Comparison of ENCODE assay signal across 1 cellular context in genomic region chr1:101238681-101239094, GRCh38.
TF ChIP-seq lines count a peak whose summit lies in the region.

No MANE protein-coding gene starts in this region.

TF ChIP-seq in H1, 55 proteins besides CTCF, POLR2A, EP300 and RAD21 (continued from another document):
- TF ChIP-seq POU5F1 (IDR thresholded peaks at IDR 0.05; ENCODE audit: low read depth, low read length) (no peak), BCL11A (IDR thresholded peaks at IDR 0.05; ENCODE audit: low read depth in 2 of 2, low read length in 2 of 2) (no peak), ASH2L (IDR thresholded peaks at IDR 0.05; ENCODE audit: low read length) (no peak), RXRA (IDR thresholded peaks at IDR 0.05; ENCODE audit: insufficient read depth, low read depth, low read length) (peak; percentile 67; the same call in 1 of the 2 replicates), CHD7 (IDR thresholded peaks at IDR 0.05; ENCODE audit: insufficient replicate concordance, low read length) (no peak), RFX5 (IDR thresholded peaks at IDR 0.05; ENCODE audit: borderline replicate concordance, low read depth, low read length) (no peak), CREB1 (IDR thresholded peaks at IDR 0.05) (peak; percentile 31; the same call in 1 of the 2 replicates), ATF3 (IDR thresholded peaks at IDR 0.05; ENCODE audit: insufficient read depth, low read depth, low read length) (peak; percentile 26; the same call in 1 of the 2 replicates), NRF1 (IDR thresholded peaks at IDR 0.05; ENCODE audit: low read depth, low read length) (no peak), RBBP5 (IDR thresholded peaks at IDR 0.05; ENCODE audit: borderline replicate concordance, low read depth, low read length) (no peak), ZNF274 (IDR thresholded peaks at IDR 0.05; ENCODE audit: borderline replicate concordance, extremely low read depth, low read length) (no peak), GTF2F1 (IDR thresholded peaks at IDR 0.05; ENCODE audit: borderline replicate concordance, low read depth, low read length) (no peak), TAF1 (IDR thresholded peaks at IDR 0.05; ENCODE audit: low read depth, low read length) (0 out of 2 replicates have a peak, but pooled peaks have one; percentile 21), EZH2 (IDR thresholded peaks at IDR 0.05; ENCODE audit: low read depth, low read length, severe bottlenecking) (no peak), KDM1A (IDR thresholded peaks at IDR 0.05; ENCODE audit: borderline replicate concordance, low read length) (no peak), NANOG (IDR thresholded peaks at IDR 0.05; ENCODE audit: insufficient read depth, low read depth, low read length, poor library complexity, severe bottlenecking) (no peak), CHD2 (IDR thresholded peaks at IDR 0.05; ENCODE audit: low read length) (no peak; the same call in 1 of the 2 replicates), KDM5A (IDR thresholded peaks at IDR 0.05; ENCODE audit: low read length) (no peak), SIN3A (conservative IDR thresholded peaks at IDR 0.05 in 1 of 2, IDR thresholded peaks at IDR 0.05 in 1 of 2; ENCODE audit: low read depth in 1 of 2, low read length in 2 of 2) (no peak)
